In genomic region chr2:187544371-187545080, GRCh38 we compare ENCODE assay signal across 12 cellular contexts. TPM values are rescaled to one million over a fixed set of nuclear protein-coding genes. Genes with fewer than 3 reads are reported as not detected.
DNase-seq lines count a peak whose midpoint lies in the region; ATAC-seq, FAIRE-seq and TF ChIP-seq lines count a peak whose summit lies in the region.
"Had no signal": no experiment of that assay in that cellular context is flagged by ENCODE, and none has a peak within 500 bp of the region (broad histone marks: within the 10 kb centered on the region; RNA-seq: fewer than 3 reads in every experiment).

No MANE protein-coding gene starts in this region.

- H3K27ac ChIP-seq in coronary artery: peak overlapping the region; percentile 26 to 58
- peak overlapping the region; percentile 86 to 94 (median 93) for H3K27ac ChIP-seq in right lobe of liver
- H3K27ac ChIP-seq in tibial artery: peak overlapping the region; percentile 77 to 80

- TF ChIP-seq CTCF in coronary artery (IDR thresholded peaks at IDR 0.05) (no peak), right lobe of liver (IDR thresholded peaks at IDR 0.05) (no peak), tibial artery (IDR thresholded peaks at IDR 0.05) (no peak)

- H3K4me3 ChIP-seq in coronary artery (no peak overlapping the region), right lobe of liver (peak overlapping the region in 2 of 3 donors; percentile 12 to 15), tibial artery (no peak overlapping the region)

- WGBS in right lobe of liver (ENCODE audit: insufficient coverage, low coverage, low lambda C conversion rate, missing lambda C conversion rate): 20% methylated on average over 16 of the region's 16 CpGs

- no peak for TF ChIP-seq POLR2A in right lobe of liver (IDR thresholded peaks at IDR 0.05)

- DNase-seq in HK-2 (ENCODE audit: unreplicated experiment): peak; percentile 39
- no peak for DNase-seq in coronary artery (ENCODE audit: low spot score)
- DNase-seq in right lobe of liver: peak; percentile 45 to 78 (median 72)
- DNase-seq in tibial artery: peak in 1 of 2 donors; percentile 49
- no peak for DNase-seq in GM19239 (ENCODE audit: insufficient read length, low spot score)
- no peak for DNase-seq in NCI-H2196 (lab: John Stamatoyannopoulos, UW; ENCODE audit: unreplicated experiment)
- DNase-seq: CD8-positive, alpha-beta T cell; NCI-H2029 treated with DMSO at 0.1 percent for 48 hours; posterior cingulate gyrus; stimulated activated CD4-positive, alpha-beta T cell treated with anti-CD3 and anti-CD28 coated beads, Interleukin-4, amount 100 ng/mL, for 1 hour had no signal

- intact Hi-C loops in right lobe of liver (cut with DNase I): no loop called here
- intact Hi-C loops in tibial artery (cut with DNase I; ENCODE audit: low total_unique reads): no loop called here

- FAIRE-seq in GM19239 (lab: Jason Lieb, UNC): no peak

- no peaks in the 10 kb centered on the region for H3K27me3 ChIP-seq in right lobe of liver
- H3K27me3 ChIP-seq in tibial artery: no peaks in the 10 kb centered on the region

- H3K9me3 ChIP-seq in right lobe of liver: no peaks in the 10 kb centered on the region
- H3K9me3 ChIP-seq in tibial artery: no peaks in the 10 kb centered on the region

- no peaks in the 10 kb centered on the region for H3K36me3 ChIP-seq in right lobe of liver
- H3K36me3 ChIP-seq in tibial artery: no peaks in the 10 kb centered on the region

- H3K4me1 ChIP-seq in right lobe of liver (peaks cover 0 to 75% (median 14%) of the 10 kb centered on the region in 4 donors), tibial artery (peaks cover 0 to 99% (median 20%) of the 10 kb centered on the region in 4 donors)

- peak; percentile 32 to 73 (median 65) for ATAC-seq in right lobe of liver
- ATAC-seq in HG03159 (IDR thresholded peaks at IDR 0.05; ENCODE audit: unreplicated experiment): no peak
- ATAC-seq: CD8-positive, alpha-beta T cell; stimulated activated memory B cell treated with anti-CD40 and anti-IgM and Interleukin-4, amounts not matched to agents 10 μg/mL and 1 μg/mL and 100 μg/mL, for 72 hours had no signal

RNA-seq across cellular contexts. Expression of gene TFPI, which starts 9.7 kb away (rescaled TPM):
- total RNA-seq in right lobe of liver: 100 to 1,000 TPM; 145 to 223 (median 189) TPM
- total RNA-seq: CD8-positive, alpha-beta T cell had no signal

Comparison
In these comparisons a context has a peak if more than half of its experiments do, and no peak if none do; other contexts are left out.
1. DNase-seq: peak in HK-2 (single experiment) and right lobe of liver (3 of 3); none in coronary artery (single experiment), GM19239 (single experiment) and NCI-H2196 (single experiment).
2. H3K27ac ChIP-seq: peak in every context shown above with its lines; median percentile 93 in right lobe of liver; 78 in tibial artery; 42 in coronary artery.
3. H3K4me3 ChIP-seq: peak in right lobe of liver (2 of 3); none in coronary artery (single experiment) and tibial artery (0 of 2).